In the genomic region with DNA sequence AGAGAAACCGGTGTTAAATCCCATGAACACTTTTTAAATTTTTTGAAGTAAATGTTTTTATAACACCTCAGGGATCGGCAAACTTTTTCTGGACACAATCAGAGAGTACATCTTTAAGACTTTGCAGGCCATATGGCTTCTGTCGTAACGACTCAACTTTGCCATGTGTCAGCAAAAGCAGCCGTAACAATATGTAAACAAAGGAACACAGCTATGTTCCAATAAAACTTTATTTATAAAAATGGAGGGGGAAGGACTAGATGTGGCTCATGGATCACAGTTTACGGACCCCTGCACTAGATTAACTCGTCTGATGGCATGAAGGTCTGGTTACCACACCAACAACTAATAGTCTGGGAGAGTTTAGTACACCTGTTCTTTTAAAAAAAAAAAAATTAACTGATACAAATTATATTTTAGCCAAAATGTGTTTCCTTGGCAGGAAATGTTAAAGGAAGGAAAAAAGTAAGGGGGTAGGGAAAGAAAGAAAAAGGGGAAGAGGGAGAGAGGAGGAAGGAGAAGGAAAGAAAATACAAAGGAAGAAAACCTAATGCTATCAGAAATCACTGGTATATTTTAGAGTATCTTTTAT, we compare ENCODE assay signal across 23 cellular contexts. TPM values are rescaled to one million over a fixed set of nuclear protein-coding genes. Genes with fewer than 3 reads are reported as not detected.
DNase-seq lines count a peak whose midpoint lies in the region; ATAC-seq and TF ChIP-seq lines count a peak whose summit lies in the region.
"Had no signal": no experiment of that assay in that cellular context is flagged by ENCODE, and none has a peak within 500 bp of the region (broad histone marks: within the 10 kb centered on the region; RNA-seq: fewer than 3 reads in every experiment).

No MANE protein-coding gene starts in this region.

- no peak overlapping the region for H4K91ac ChIP-seq in IMR-90 (ENCODE audit: insufficient read depth, low read depth, low read length)
- H4K91ac ChIP-seq in mesenchymal stem cell (ENCODE audit: low read length): no peak overlapping the region

- POLR2A ChIA-PET in IMR-90 (lab: Charles Lee; ENCODE audit: unreplicated experiment) (no interaction called here), WTC11 (lab: Charles Lee) (no interaction called here)

- no peak for TF ChIP-seq CTCF in IMR-90 (conservative IDR thresholded peaks at IDR 0.05; ENCODE audit: low read depth, low read length)
- no peak for TF ChIP-seq CTCF in WTC11 (IDR thresholded peaks at IDR 0.05)

- H3K4me2 ChIP-seq in IMR-90 (ENCODE audit: low read depth, low read length) (no peak overlapping the region), mesenchymal stem cell (ENCODE audit: low read length, poor library complexity, severe bottlenecking) (no peak overlapping the region)
- H3K4me2 ChIP-seq: SK-N-SH had no signal

- H3K9me3 ChIP-seq in IMR-90 (ENCODE audit: control insufficient read depth, insufficient read depth, low read length) (no peaks in the 10 kb centered on the region), T-helper 17 cell (ENCODE audit: control insufficient read depth, low read length, poor library complexity, severe bottlenecking) (no peaks in the 10 kb centered on the region), mesenchymal stem cell (ENCODE audit: control insufficient read depth, low read length) (no peaks in the 10 kb centered on the region)
- H3K9me3 ChIP-seq: BE2C, Caco-2, HAP-1, SK-N-SH had no signal

- H3K27ac ChIP-seq in IMR-90 (ENCODE audit: insufficient read depth, low read length): no peak overlapping the region
- no peak overlapping the region for H3K27ac ChIP-seq in mesenchymal stem cell (ENCODE audit: low read length, poor library complexity, severe bottlenecking)

- H3K23ac ChIP-seq in IMR-90 (ENCODE audit: low read depth, low read length): no peak overlapping the region
- H3K23ac ChIP-seq in mesenchymal stem cell (ENCODE audit: low read length in 2 of 2): no peak overlapping the region

- no peak for DNase-seq in activated naive CD4-positive, alpha-beta T cell treated with anti-CD3 and anti-CD28 coated beads, Interleukin-2, amount 50 U/mL, for 16 hours
- peak; percentile 14 for DNase-seq in IMR-90
- no peak for DNase-seq in T-helper 17 cell
- DNase-seq in mesenchymal stem cell: peak; percentile 32
- DNase-seq in WTC11 (ENCODE audit: low spot score): no peak
- DNase-seq in SW480 (ENCODE audit: low spot score): no peak
- DNase-seq: BE2C; Caco-2; CD4-positive, CD25-positive, alpha-beta regulatory T cell; DMS53; KG1; NCI-H1092; NCI-H1436 treated with DMSO at 0.1 percent for 48 hours; NCI-H2081; NCI-H510A treated with DMSO at 0.1 percent for 48 hours; NCI-H774; OCI-M1; RPMI8226; SHP77 treated with DMSO at 0.1 percent for 48 hours; SK-N-SH had no signal

- H2BK5ac ChIP-seq in IMR-90 (ENCODE audit: low read depth, low read length, poor library complexity, severe bottlenecking) (no peak overlapping the region), mesenchymal stem cell (ENCODE audit: low read depth, low read length, poor library complexity, severe bottlenecking) (no peak overlapping the region)

- H3K27ac Mint-ChIP-seq in activated naive CD4-positive, alpha-beta T cell treated with anti-CD3 and anti-CD28 coated beads, Interleukin-2, amount 50 U/mL, for 24 hours: peak overlapping the region; percentile 59
- H3K27ac Mint-ChIP-seq in T-helper 17 cell (no peak overlapping the region), WTC11 (no peak overlapping the region)

- no TSS peak for BruUV-seq in IMR-90 (replicated peaks; lab: Mats Ljungman, UMichigan)

- no peak overlapping the region for H2BK20ac ChIP-seq in IMR-90 (ENCODE audit: low read depth, low read length)

- no peak for TF ChIP-seq POLR2A in IMR-90 (IDR thresholded peaks at IDR 0.05; ENCODE audit: low read depth, low read length)

- H3K27me3 Mint-ChIP-seq in activated naive CD4-positive, alpha-beta T cell treated with anti-CD3 and anti-CD28 coated beads, Interleukin-2, amount 50 U/mL, for 24 hours: no peaks in the 10 kb centered on the region
- H3K27me3 Mint-ChIP-seq in T-helper 17 cell (no peaks in the 10 kb centered on the region), WTC11 (ENCODE audit: low read depth) (no peaks in the 10 kb centered on the region)
- H3K27me3 Mint-ChIP-seq: CD4-positive, CD25-positive, alpha-beta regulatory T cell had no signal

- H3K4me3 ChIP-seq in IMR-90 (ENCODE audit: insufficient read depth, low read depth, low read length): no peak overlapping the region
- H3K4me3 ChIP-seq in mesenchymal stem cell (ENCODE audit: insufficient read depth in 1 of 2, low read depth in 1 of 2, low read length in 2 of 2): no peak overlapping the region
- H3K4me3 ChIP-seq: HAP-1 had no signal

- H3K14ac ChIP-seq in IMR-90 (replicated peaks; ENCODE audit: low read depth, low read length): no peak overlapping the region
- H3K14ac ChIP-seq in mesenchymal stem cell (ENCODE audit: low read length in 2 of 2): no peak overlapping the region

- no peak overlapping the region for H2BK12ac ChIP-seq in mesenchymal stem cell (ENCODE audit: low read length in 2 of 2)

- no peak overlapping the region for H2AK9ac ChIP-seq in IMR-90 (replicated peaks; ENCODE audit: low read depth, low read length, poor library complexity)

- no peaks in the 10 kb centered on the region for H3K27me3 ChIP-seq in IMR-90 (ENCODE audit: control insufficient read depth, insufficient read depth, low read length)
- no peaks in the 10 kb centered on the region for H3K27me3 ChIP-seq in mesenchymal stem cell (ENCODE audit: control insufficient read depth in 1 of 2, insufficient read depth in 1 of 2, low read length in 2 of 2)
- H3K27me3 ChIP-seq: BE2C had no signal

- dilution Hi-C loops in IMR-90 (cut with HindIII; ENCODE audit: low sequenced_read_pairs, unreplicated experiment): no loop called here

- H3K4me1 ChIP-seq in IMR-90 (ENCODE audit: control insufficient read depth, insufficient read depth, low read length) (peaks cover 2% of the 10 kb centered on the region), mesenchymal stem cell (ENCODE audit: control insufficient read depth, insufficient read depth, low read depth, low read length) (no peaks in the 10 kb centered on the region)
- H3K4me1 ChIP-seq: BE2C had no signal

- H3K18ac ChIP-seq in IMR-90 (ENCODE audit: low read depth, low read length) (no peak overlapping the region), mesenchymal stem cell (ENCODE audit: low read depth in 1 of 2, low read length in 2 of 2) (no peak overlapping the region)

- in situ Hi-C loops in IMR-90 (cut with MboI; ENCODE audit: low sequenced_read_pairs): no loop called here

- peaks cover 4% of the 10 kb centered on the region for H3K9me3 Mint-ChIP-seq in activated naive CD4-positive, alpha-beta T cell treated with anti-CD3 and anti-CD28 coated beads, Interleukin-2, amount 50 U/mL, for 24 hours
- H3K9me3 Mint-ChIP-seq in WTC11: peaks cover 14% of the 10 kb centered on the region
- H3K9me3 Mint-ChIP-seq: CD4-positive, CD25-positive, alpha-beta regulatory T cell had no signal

- H3K79me1 ChIP-seq in IMR-90 (ENCODE audit: low read depth in 1 of 2, low read length in 2 of 2) (peaks cover 38 to 66% of the 10 kb centered on the region in 2 experiments), mesenchymal stem cell (replicated peaks; ENCODE audit: low read length, poor library complexity, severe bottlenecking) (peaks cover 27% of the 10 kb centered on the region)

- H2AK5ac ChIP-seq in IMR-90 (ENCODE audit: low read depth, low read length) (no peak overlapping the region), mesenchymal stem cell (ENCODE audit: low read length, severe bottlenecking) (no peak overlapping the region)

- H3K4me3 Mint-ChIP-seq in activated naive CD4-positive, alpha-beta T cell treated with anti-CD3 and anti-CD28 coated beads, Interleukin-2, amount 50 U/mL, for 24 hours: no peak overlapping the region
- H3K4me3 Mint-ChIP-seq in T-helper 17 cell (peak overlapping the region; percentile 12), WTC11 (no peak overlapping the region)
- H3K4me3 Mint-ChIP-seq: CD4-positive, CD25-positive, alpha-beta regulatory T cell had no signal

- CTCF ChIA-PET in IMR-90 (lab: Yijun Ruan, JAX) (interaction anchor here (0.6 kb wide), 1 partner anchor 37 kb away, joined by 3 read pairs; no protein-coding TSS in a partner anchor), WTC11 (lab: Charles Lee) (no interaction called here)

- H3K4ac ChIP-seq in IMR-90 (ENCODE audit: low read depth, low read length): no peak overlapping the region
- H3K4ac ChIP-seq in mesenchymal stem cell (ENCODE audit: low read depth in 1 of 2, low read length in 2 of 2): no peak overlapping the region

- H4K20me1 ChIP-seq in IMR-90 (ENCODE audit: insufficient read depth, low read length): peaks cover 20% of the 10 kb centered on the region

- no peak overlapping the region for H2BK15ac ChIP-seq in IMR-90 (ENCODE audit: low read depth, low read length)
- H2BK15ac ChIP-seq in mesenchymal stem cell (ENCODE audit: low read depth, poor library complexity, severe bottlenecking): no peak overlapping the region

- H2AFZ ChIP-seq in IMR-90 (replicated peaks; ENCODE audit: low read length, poor library complexity): no peak overlapping the region
- no peak overlapping the region for H2AFZ ChIP-seq in mesenchymal stem cell (ENCODE audit: low read depth, low read length)

- no peak overlapping the region for H3K56ac ChIP-seq in IMR-90 (ENCODE audit: extremely low read depth, insufficient read depth, low read length)

- peaks cover 2% of the 10 kb centered on the region for H3K36me3 Mint-ChIP-seq in activated naive CD4-positive, alpha-beta T cell treated with anti-CD3 and anti-CD28 coated beads, Interleukin-2, amount 50 U/mL, for 24 hours
- H3K36me3 Mint-ChIP-seq in T-helper 17 cell (ENCODE audit: low read depth) (no peaks in the 10 kb centered on the region), WTC11 (peaks cover 4% of the 10 kb centered on the region; the same call in 1 of the 2 replicates)

- H3K9ac ChIP-seq in IMR-90 (ENCODE audit: low read depth, low read length) (no peak overlapping the region), mesenchymal stem cell (ENCODE audit: low read length) (no peak overlapping the region)
- H3K9ac ChIP-seq: SK-N-SH had no signal

- peaks cover 73% of the 10 kb centered on the region for H3K4me1 Mint-ChIP-seq in activated naive CD4-positive, alpha-beta T cell treated with anti-CD3 and anti-CD28 coated beads, Interleukin-2, amount 50 U/mL, for 24 hours
- peaks cover 39% of the 10 kb centered on the region for H3K4me1 Mint-ChIP-seq in T-helper 17 cell
- peaks cover 12% of the 10 kb centered on the region for H3K4me1 Mint-ChIP-seq in WTC11

- no peak for TF ChIP-seq RAD21 in IMR-90 (IDR thresholded peaks at IDR 0.05; ENCODE audit: low read length)

- H3K9me1 ChIP-seq in IMR-90 (ENCODE audit: insufficient read depth, low read length): no peaks in the 10 kb centered on the region

- no peak overlapping the region for H4K5ac ChIP-seq in IMR-90 (ENCODE audit: low read depth, low read length)

- H4K8ac ChIP-seq in IMR-90 (ENCODE audit: low read depth in 2 of 2, low read length in 2 of 2): no peak overlapping the region
- H4K8ac ChIP-seq in mesenchymal stem cell (ENCODE audit: low read length): no peak overlapping the region

- no peak overlapping the region for H2BK120ac ChIP-seq in IMR-90 (ENCODE audit: low read depth, low read length)
- H2BK120ac ChIP-seq in mesenchymal stem cell (ENCODE audit: low read depth, low read length): no peak overlapping the region

- intact Hi-C loops in IMR-90 (cut with micrococcal nuclease): no loop called here

- ATAC-seq in IMR-90 (ENCODE audit: low read depth): no peak
- ATAC-seq in T-helper 17 cell: no peak
- no peak for ATAC-seq in WTC11
- ATAC-seq in HG03135 (IDR thresholded peaks at IDR 0.05; ENCODE audit: unreplicated experiment): no peak

- H3K36me3 ChIP-seq in IMR-90 (ENCODE audit: control insufficient read depth, insufficient read depth, low read length): peaks cover 2% of the 10 kb centered on the region; the same call in 1 of the 2 replicates
- H3K36me3 ChIP-seq in mesenchymal stem cell (ENCODE audit: control insufficient read depth in 1 of 2, insufficient read depth in 2 of 2, low read depth in 1 of 2, low read length in 2 of 2): peaks cover 0 to 4% of the 10 kb centered on the region in 2 experiments
- H3K36me3 ChIP-seq: BE2C, HAP-1 had no signal

- no CpG with 5 or more reads among the region's 7 CpGs for WGBS in IMR-90 (ENCODE audit: extremely low coverage in 2 of 2, insufficient read length in 1 of 2), 2 experiments
- 55% methylated on average over 1 of the region's 7 CpGs for WGBS in mesenchymal stem cell

RNA-seq across cellular contexts. Expression of a gene that starts 50.2 kb away (rescaled TPM):
- total RNA-seq in IMR-90 (2012; rRNA removed) (60.8 and 71.3 TPM in 2 replicates), T-helper 17 cell (10 to 100 TPM; 75.5 to 99.4 TPM), WTC11 (2021) (27.9 to 33.9 TPM (median 29.3 TPM) in 3 replicates)
- polyA plus RNA-seq in IMR-90 (2012; rRNA removed): 47.8 and 49.6 TPM in 2 replicates
- polyA plus RNA-seq in IMR-90 (2012; cell fraction: cytosol; rRNA removed): 18.0 and 18.8 TPM in 2 replicates
- 9.3 and 44.0 TPM in 2 replicates for polyA plus RNA-seq in IMR-90 (2012; cell fraction: nucleus; rRNA removed; ENCODE audit: low replicate concordance)
- polyA plus RNA-seq in mesenchymal stem cell (2013, experiment 1 of 2): 42.8 TPM
- 43.4 TPM for polyA plus RNA-seq in mesenchymal stem cell (2013, experiment 2 of 2)

Comparison
In these comparisons a context has a peak if more than half of its experiments do, and no peak if none do; other contexts are left out.
1. DNase-seq: peak in IMR-90 (single experiment) and mesenchymal stem cell (single experiment); none in activated naive CD4-positive, alpha-beta T cell treated with anti-CD3 and anti-CD28 coated beads, Interleukin-2, amount 50 U/mL, for 16 hours (single experiment), T-helper 17 cell (0 of 3), WTC11 (single experiment) and SW480 (single experiment).